29 cellular contexts compared by ENCODE assay signal in genomic region chr9:95738438-95738837, GRCh38.
"Had no signal": no experiment of that assay in that cellular context is flagged by ENCODE, and none has a peak within 500 bp of the region (broad histone marks: within the 10 kb centered on the region; RNA-seq: fewer than 3 reads in every experiment).

No MANE protein-coding gene starts in this region.

- H3K4me1 Mint-ChIP-seq: naive B cell had no signal

- H3K36me3 Mint-ChIP-seq: memory B cell; naive B cell; natural killer cell treated with Interleukin-12 subunit alpha and Interleukin-12 subunit beta and Interleukin-15 and Interleukin-18, amount 100 ng/mL, for 72 hours; type B pancreatic cell had no signal

- DNase-seq: central memory CD4-positive, alpha-beta T cell; dorsolateral prefrontal cortex; effector CD4-positive, alpha-beta T cell; endodermal cell; foreskin fibroblast; heart right ventricle; hypothalamus; kidney; naive B cell; nucleus accumbens; small intestine; stimulated activated CD4-positive, alpha-beta T cell treated with anti-CD3 and anti-CD28 coated beads, Interleukin-15, amount 100 ng/mL, for 24 hours; stimulated activated CD4-positive, alpha-beta T cell treated with anti-CD3 and anti-CD28 coated beads, Interleukin-2, amount 100 ng/mL, for 48 hours; stimulated activated CD8-positive, alpha-beta memory T cell treated with anti-CD3 and anti-CD28 coated beads, Interleukin-4, amount 100 ng/mL, for 48 hours; stimulated activated naive CD4-positive, alpha-beta T cell treated with Interleukin-2 at 50 U/mL for 16 hours; stomach; thyroid gland had no signal

- ATAC-seq: esophagus mucosa; gastroesophageal sphincter; heart right ventricle; left lobe of liver; natural killer cell treated with Interleukin-12 subunit alpha and Interleukin-12 subunit beta and Interleukin-15 and Interleukin-18, amount 100 ng/mL, for 72 hours had no signal

- FAIRE-seq: colon, kidney, small intestine had no signal

- H3K27me3 Mint-ChIP-seq: type B pancreatic cell had no signal

- H3K4me1 ChIP-seq: heart right ventricle, prostate gland, right atrium auricular region had no signal

- H3K36me3 ChIP-seq: gastroesophageal sphincter, heart right ventricle, prostate gland, right atrium auricular region, stomach, thyroid gland had no signal

- H3K27ac ChIP-seq: dorsolateral prefrontal cortex, epithelial cell of prostate, gastroesophageal sphincter, heart right ventricle, prostate gland, right atrium auricular region, stomach, thyroid gland had no signal

- H3K4me3 Mint-ChIP-seq: endodermal cell; memory B cell; naive B cell; natural killer cell treated with Interleukin-12 subunit alpha and Interleukin-12 subunit beta and Interleukin-15 and Interleukin-18, amount 100 ng/mL, for 72 hours; neural crest cell; type B pancreatic cell had no signal

- H3K4me3 ChIP-seq: dorsolateral prefrontal cortex, gastroesophageal sphincter, heart right ventricle, lung, prostate gland, right atrium auricular region, stomach, thyroid gland had no signal

- H3K9me3 ChIP-seq: gastroesophageal sphincter, heart right ventricle, prostate gland, right atrium auricular region, stomach, thyroid gland had no signal

- H3K27ac Mint-ChIP-seq: endodermal cell; memory B cell; naive B cell; natural killer cell treated with Interleukin-12 subunit alpha and Interleukin-12 subunit beta and Interleukin-15 and Interleukin-18, amount 100 ng/mL, for 72 hours; type B pancreatic cell had no signal

- H3K9me3 Mint-ChIP-seq: endodermal cell; memory B cell; naive B cell; natural killer cell treated with Interleukin-12 subunit alpha and Interleukin-12 subunit beta and Interleukin-15 and Interleukin-18, amount 100 ng/mL, for 72 hours; neural crest cell; type B pancreatic cell had no signal

- H3K27me3 ChIP-seq: gastroesophageal sphincter, right atrium auricular region, stomach, thyroid gland had no signal
